In the genomic region with DNA sequence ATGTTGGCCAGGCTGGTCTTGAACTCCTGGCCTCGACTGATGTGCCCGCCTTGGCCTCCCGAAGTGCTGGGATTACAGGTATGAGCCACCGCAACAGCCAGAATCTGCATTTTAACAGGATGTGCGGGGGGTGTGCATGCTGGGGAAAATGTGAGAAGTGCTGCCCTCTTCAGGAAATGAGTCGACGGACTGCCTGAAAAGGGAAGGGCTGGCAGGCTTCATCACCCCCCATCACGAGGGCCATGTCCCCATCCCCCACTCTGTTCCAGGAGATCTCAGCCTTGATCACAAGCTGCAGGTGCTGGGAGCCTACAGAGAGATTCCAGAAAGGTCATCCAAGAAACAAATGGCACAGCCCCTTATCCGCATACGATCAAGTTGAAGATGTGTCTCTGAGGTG, we compare ENCODE assay signal across 10 cellular contexts.
DNase-seq lines count a peak whose midpoint lies in the region; ATAC-seq and TF ChIP-seq lines count a peak whose summit lies in the region.
"Had no signal": no experiment of that assay in that cellular context is flagged by ENCODE, and none has a peak within 500 bp of the region (broad histone marks: within the 10 kb centered on the region; RNA-seq: fewer than 3 reads in every experiment).

No MANE protein-coding gene starts in this region.

- no peak overlapping the region for H2BK120ac ChIP-seq in mesenchymal stem cell (ENCODE audit: low read depth, low read length)

- no peak for TF ChIP-seq EP300 in Ishikawa (IDR thresholded peaks at IDR 0.05; ENCODE audit: borderline replicate concordance)

- H3K27ac ChIP-seq in mesenchymal stem cell (ENCODE audit: low read length, poor library complexity, severe bottlenecking) = no peak overlapping the region
- H3K27ac ChIP-seq: HL-60 had no signal

- no peak overlapping the region for H2AFZ ChIP-seq in mesenchymal stem cell (ENCODE audit: low read depth, low read length)

- H3K36me3 ChIP-seq in mesenchymal stem cell (ENCODE audit: control insufficient read depth in 1 of 2, insufficient read depth in 2 of 2, low read depth in 1 of 2, low read length in 2 of 2) = no peaks in the 10 kb centered on the region

- TF ChIP-seq RAD21 in Ishikawa (IDR thresholded peaks at IDR 0.05; ENCODE audit: low read depth) = peak; percentile 20; the same call in 1 of the 2 replicates

- no peaks in the 10 kb centered on the region for H3K79me1 ChIP-seq in mesenchymal stem cell (replicated peaks; ENCODE audit: low read length, poor library complexity, severe bottlenecking)

- no peak for ATAC-seq in HG03565 (IDR thresholded peaks at IDR 0.05; ENCODE audit: unreplicated experiment)

- H3K4me3 ChIP-seq in mesenchymal stem cell (ENCODE audit: insufficient read depth in 1 of 2, low read depth in 1 of 2, low read length in 2 of 2) = no peak overlapping the region
- H3K4me3 ChIP-seq in foreskin fibroblast (ENCODE audit: low read depth in 1 of 2, low read length in 2 of 2) = no peak overlapping the region

- no peak overlapping the region for H3K4ac ChIP-seq in mesenchymal stem cell (ENCODE audit: low read depth in 1 of 2, low read length in 2 of 2)

- H3K18ac ChIP-seq in mesenchymal stem cell (ENCODE audit: low read depth in 1 of 2, low read length in 2 of 2) = no peak overlapping the region

- H2BK15ac ChIP-seq in mesenchymal stem cell (ENCODE audit: low read depth, poor library complexity, severe bottlenecking) = no peak overlapping the region

- H3K27me3 ChIP-seq in mesenchymal stem cell (ENCODE audit: control insufficient read depth in 1 of 2, insufficient read depth in 1 of 2, low read length in 2 of 2) = peaks cover 4 to 71% of the 10 kb centered on the region in 2 experiments

- no peaks in the 10 kb centered on the region for H3K9me3 ChIP-seq in mesenchymal stem cell (ENCODE audit: control insufficient read depth, low read length)

- no peak overlapping the region for H3K4me2 ChIP-seq in mesenchymal stem cell (ENCODE audit: low read length, poor library complexity, severe bottlenecking)

- no peak overlapping the region for H3K9ac ChIP-seq in mesenchymal stem cell (ENCODE audit: low read length)

- H2BK12ac ChIP-seq in mesenchymal stem cell (ENCODE audit: low read length in 2 of 2) = no peak overlapping the region

- no peak overlapping the region for H3K14ac ChIP-seq in mesenchymal stem cell (ENCODE audit: low read length in 2 of 2)

- H3K4me1 ChIP-seq in mesenchymal stem cell (ENCODE audit: control insufficient read depth, insufficient read depth, low read depth, low read length) = no peaks in the 10 kb centered on the region

- H2AK5ac ChIP-seq in mesenchymal stem cell (ENCODE audit: low read length, severe bottlenecking) = no peak overlapping the region

- H4K8ac ChIP-seq in mesenchymal stem cell (ENCODE audit: low read length) = no peak overlapping the region

- WGBS in mesenchymal stem cell = 52% methylated on average over 9 of the region's 10 CpGs

- H2BK5ac ChIP-seq in mesenchymal stem cell (ENCODE audit: low read depth, low read length, poor library complexity, severe bottlenecking) = no peak overlapping the region

- H3K23ac ChIP-seq in mesenchymal stem cell (ENCODE audit: low read length in 2 of 2) = no peak overlapping the region

- peak overlapping the region; percentile 4 for H4K91ac ChIP-seq in mesenchymal stem cell (ENCODE audit: low read length)

- DNase-seq in DMS153 treated with DMSO at 0.1 percent for 48 hours (lab: John Stamatoyannopoulos, UW; ENCODE audit: unreplicated experiment) = peak; percentile 36
- peak; percentile 30 for DNase-seq in UCSD-AML1 (lab: John Stamatoyannopoulos, UW; ENCODE audit: unreplicated experiment)
- no peak for DNase-seq in mesenchymal stem cell
- no peak for DNase-seq in foreskin fibroblast
- no peak for DNase-seq in HPDE6-E6E7 (ENCODE audit: extremely low spot score)
- no peak for DNase-seq in NCI-H1417 treated with DMSO at 0.1 percent for 48 hours (lab: John Stamatoyannopoulos, UW)
- DNase-seq: naive B cell had no signal

- no peak for TF ChIP-seq CTCF in foreskin fibroblast (IDR thresholded peaks at IDR 0.05; ENCODE audit: low read depth, low read length)

TF ChIP-seq in Ishikawa, 13 proteins besides CTCF, POLR2A, EP300 and RAD21:
- TF ChIP-seq YY1 (IDR thresholded peaks at IDR 0.05; ENCODE audit: low read depth) = no peak
- TF ChIP-seq CEBPB (IDR thresholded peaks at IDR 0.05) = no peak
- TF ChIP-seq, protein P1, sequence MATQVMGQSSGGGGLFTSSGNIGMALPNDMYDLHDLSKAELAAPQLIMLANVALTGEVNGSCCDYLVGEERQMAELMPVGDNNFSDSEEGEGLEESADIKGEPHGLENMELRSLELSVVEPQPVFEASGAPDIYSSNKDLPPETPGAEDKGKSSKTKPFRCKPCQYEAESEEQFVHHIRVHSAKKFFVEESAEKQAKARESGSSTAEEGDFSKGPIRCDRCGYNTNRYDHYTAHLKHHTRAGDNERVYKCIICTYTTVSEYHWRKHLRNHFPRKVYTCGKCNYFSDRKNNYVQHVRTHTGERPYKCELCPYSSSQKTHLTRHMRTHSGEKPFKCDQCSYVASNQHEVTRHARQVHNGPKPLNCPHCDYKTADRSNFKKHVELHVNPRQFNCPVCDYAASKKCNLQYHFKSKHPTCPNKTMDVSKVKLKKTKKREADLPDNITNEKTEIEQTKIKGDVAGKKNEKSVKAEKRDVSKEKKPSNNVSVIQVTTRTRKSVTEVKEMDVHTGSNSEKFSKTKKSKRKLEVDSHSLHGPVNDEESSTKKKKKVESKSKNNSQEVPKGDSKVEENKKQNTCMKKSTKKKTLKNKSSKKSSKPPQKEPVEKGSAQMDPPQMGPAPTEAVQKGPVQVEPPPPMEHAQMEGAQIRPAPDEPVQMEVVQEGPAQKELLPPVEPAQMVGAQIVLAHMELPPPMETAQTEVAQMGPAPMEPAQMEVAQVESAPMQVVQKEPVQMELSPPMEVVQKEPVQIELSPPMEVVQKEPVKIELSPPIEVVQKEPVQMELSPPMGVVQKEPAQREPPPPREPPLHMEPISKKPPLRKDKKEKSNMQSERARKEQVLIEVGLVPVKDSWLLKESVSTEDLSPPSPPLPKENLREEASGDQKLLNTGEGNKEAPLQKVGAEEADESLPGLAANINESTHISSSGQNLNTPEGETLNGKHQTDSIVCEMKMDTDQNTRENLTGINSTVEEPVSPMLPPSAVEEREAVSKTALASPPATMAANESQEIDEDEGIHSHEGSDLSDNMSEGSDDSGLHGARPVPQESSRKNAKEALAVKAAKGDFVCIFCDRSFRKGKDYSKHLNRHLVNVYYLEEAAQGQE (IDR thresholded peaks at IDR 0.05; ENCODE audit: low read depth) = no peak
- TF ChIP-seq NFIC (IDR thresholded peaks at IDR 0.05) = no peak

Comparison
In these comparisons a context has a peak if more than half of its experiments do, and no peak if none do; other contexts are left out.
1. DNase-seq: peak in DMS153 treated with DMSO at 0.1 percent for 48 hours (single experiment) and UCSD-AML1 (single experiment); none in mesenchymal stem cell (single experiment), foreskin fibroblast (0 of 2), HPDE6-E6E7 (single experiment) and NCI-H1417 treated with DMSO at 0.1 percent for 48 hours (single experiment).